ENCODE assay signal across 21 cellular contexts in the genomic region with DNA sequence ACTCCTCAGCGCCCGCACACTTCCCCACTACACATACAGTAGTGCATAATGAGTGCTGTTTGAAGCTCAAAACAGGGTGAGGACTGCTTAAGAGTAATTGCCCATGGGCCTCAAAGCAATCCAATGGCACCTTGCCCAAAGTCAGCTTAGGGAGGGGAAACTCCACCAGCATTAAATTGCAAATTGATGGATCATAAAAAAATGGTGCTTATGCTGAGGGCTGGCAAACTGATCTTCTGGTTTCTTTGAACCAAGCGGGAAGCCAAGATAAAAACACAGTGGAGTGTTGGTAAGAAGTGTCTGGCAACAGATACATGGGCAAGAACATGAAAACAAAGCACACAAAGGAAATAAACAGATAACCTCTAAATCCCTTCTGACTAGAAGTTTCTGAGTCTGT. TPM values are rescaled to one million over a fixed set of nuclear protein-coding genes. Genes with fewer than 3 reads are reported as not detected.
DNase-seq lines count a peak whose midpoint lies in the region; ATAC-seq lines count a peak whose summit lies in the region.
"Had no signal": no experiment of that assay in that cellular context is flagged by ENCODE, and none has a peak within 500 bp of the region (broad histone marks: within the 10 kb centered on the region; RNA-seq: fewer than 3 reads in every experiment).

No MANE protein-coding gene starts in this region.

- no peaks in the 10 kb centered on the region for H3K9me3 Mint-ChIP-seq in activated T-cell treated with anti-CD3 and anti-CD28 coated beads, Interleukin-2, amount 50 U/mL, for 72 hours
- H3K9me3 Mint-ChIP-seq: CD8-positive, alpha-beta T cell had no signal

- H3K36me3 Mint-ChIP-seq in activated T-cell treated with anti-CD3 and anti-CD28 coated beads, Interleukin-2, amount 50 U/mL, for 72 hours (ENCODE audit: insufficient read depth in 2 of 2): no peaks in the 10 kb centered on the region
- H3K36me3 Mint-ChIP-seq: CD8-positive, alpha-beta T cell had no signal

- DNase-seq in COR-L47 (lab: John Stamatoyannopoulos, UW): peak; percentile 16
- DNase-seq in NCI-H128 (lab: John Stamatoyannopoulos, UW; ENCODE audit: unreplicated experiment): peak; percentile 87
- peak; percentile 29 for DNase-seq in NCI-H345 treated with DMSO at 0.1 percent for 48 hours (lab: John Stamatoyannopoulos, UW; ENCODE audit: unreplicated experiment)
- peak; percentile 24 for DNase-seq in iris pigment epithelial cell (ENCODE audit: low read depth)
- DNase-seq in DMS114 treated with DMSO at 0.1 percent for 48 hours (lab: John Stamatoyannopoulos, UW; ENCODE audit: unreplicated experiment): no peak
- no peak for DNase-seq in NK-92 (lab: John Stamatoyannopoulos, UW; ENCODE audit: unreplicated experiment)
- DNase-seq in activated T-cell treated with anti-CD3 and anti-CD28 coated beads, Interleukin-2, amount 50 U/mL, for 72 hours: no peak
- DNase-seq: activated CD4-positive, alpha-beta T cell treated with anti-CD3 and anti-CD28 coated beads for 48 hours; activated effector memory CD4-positive, alpha-beta T cell treated with Interleukin-2 at 50 U/mL for 16 hours; adrenal gland; CD8-positive, alpha-beta T cell; effector CD8-positive, alpha-beta T cell; heart left ventricle; MV-4-11; NK-92 treated with Interleukin-12 subunit alpha and Interleukin-12 subunit beta, amount 100 ng/mL, for 24 hours; ovary; sigmoid colon; stimulated activated naive CD4-positive, alpha-beta T cell treated with Interleukin-2 at 50 U/mL for 16 hours had no signal

- ATAC-seq in HG02970 (IDR thresholded peaks at IDR 0.05; ENCODE audit: low FRiP score, unreplicated experiment): no peak
- no peak for ATAC-seq in activated T-cell treated with anti-CD3 and anti-CD28 coated beads, Interleukin-2, amount 50 U/mL, for 72 hours (replicated peaks in 1 of 2)
- ATAC-seq: CD8-positive, alpha-beta T cell; HCT116; heart left ventricle; K562 had no signal

- H3K4me3 Mint-ChIP-seq in activated T-cell treated with anti-CD3 and anti-CD28 coated beads, Interleukin-2, amount 50 U/mL, for 72 hours: no peak overlapping the region
- H3K4me3 Mint-ChIP-seq: CD8-positive, alpha-beta T cell had no signal

- no peaks in the 10 kb centered on the region for H3K4me1 Mint-ChIP-seq in activated T-cell treated with anti-CD3 and anti-CD28 coated beads, Interleukin-2, amount 50 U/mL, for 72 hours (ENCODE audit: low read depth)

- H3K27me3 Mint-ChIP-seq in activated T-cell treated with anti-CD3 and anti-CD28 coated beads, Interleukin-2, amount 50 U/mL, for 72 hours (ENCODE audit: low read depth): no peaks in the 10 kb centered on the region

- H3K27ac Mint-ChIP-seq in activated T-cell treated with anti-CD3 and anti-CD28 coated beads, Interleukin-2, amount 50 U/mL, for 72 hours: no peak overlapping the region
- H3K27ac Mint-ChIP-seq: CD8-positive, alpha-beta T cell had no signal

RNA-seq across cellular contexts. Expression of a gene that starts 28.0 kb away (rescaled TPM):
- total RNA-seq in activated T-cell treated with anti-CD3 and anti-CD28 coated beads, Interleukin-2, amount 50 U/mL, for 72 hours: under 1 TPM; 0.30 to 0.34 TPM

Comparison
In these comparisons a context has a peak if more than half of its experiments do, and no peak if none do; other contexts are left out.
1. DNase-seq: peak in COR-L47 (single experiment), NCI-H128 (single experiment), NCI-H345 treated with DMSO at 0.1 percent for 48 hours (single experiment) and iris pigment epithelial cell (single experiment); none in DMS114 treated with DMSO at 0.1 percent for 48 hours (single experiment), NK-92 (single experiment) and activated T-cell treated with anti-CD3 and anti-CD28 coated beads, Interleukin-2, amount 50 U/mL, for 72 hours (0 of 2).